Comparison of ENCODE assay signal across 28 cellular contexts in the genomic region with DNA sequence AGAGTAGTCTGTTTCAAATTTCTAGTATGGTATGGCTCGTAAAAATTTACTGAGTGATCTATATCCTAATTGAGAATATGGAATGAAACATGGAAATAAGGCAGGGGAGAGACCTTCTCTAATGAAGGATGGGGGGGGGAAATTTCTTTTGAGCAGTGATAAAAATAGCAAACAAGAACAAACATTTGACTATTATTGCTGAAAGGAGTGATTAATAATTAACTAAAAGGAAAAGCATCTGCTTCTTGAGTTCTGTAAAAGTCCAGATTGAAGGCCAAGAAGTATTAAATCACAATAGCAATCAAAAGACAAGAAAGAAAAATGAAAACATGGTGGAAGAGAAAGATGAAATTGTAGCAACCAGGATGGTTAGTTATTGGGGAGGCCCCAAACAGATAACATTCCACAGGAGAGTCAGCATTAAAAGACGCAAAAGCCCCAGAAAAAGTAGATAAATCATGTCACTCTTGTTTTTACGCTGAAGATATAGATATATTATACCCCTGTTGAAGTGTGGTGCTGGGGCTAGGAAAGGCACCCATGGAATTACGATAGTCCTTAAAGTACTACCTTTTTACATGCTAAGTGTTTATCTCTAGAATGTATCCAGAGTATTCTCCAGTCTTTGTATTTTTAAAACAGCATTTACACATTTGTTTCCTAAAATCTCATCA. TPM values are rescaled to one million over a fixed set of nuclear protein-coding genes. Genes with fewer than 3 reads are reported as not detected.
DNase-seq lines count a peak whose midpoint lies in the region; ATAC-seq, FAIRE-seq and TF ChIP-seq lines count a peak whose summit lies in the region.
"Had no signal": no experiment of that assay in that cellular context is flagged by ENCODE, and none has a peak within 500 bp of the region (broad histone marks: within the 10 kb centered on the region; RNA-seq: fewer than 3 reads in every experiment).

No MANE protein-coding gene starts in this region.

- DNase-seq in SK-N-SH, result no peak
- DNase-seq in astrocyte (ENCODE audit: low read depth), result no peak
- peak; percentile 32 for DNase-seq in kidney tubule cell (ENCODE audit: low spot score)
- DNase-seq in type B pancreatic cell (ENCODE audit: extremely low spot score, unreplicated experiment), result no peak
- no peak for DNase-seq in KBM-7
- no peak for DNase-seq in NCI-H2081 treated with DMSO at 0.1 percent for 48 hours (lab: John Stamatoyannopoulos, UW)
- DNase-seq: 8988T; activated CD4-positive, alpha-beta T cell treated with anti-CD3 and anti-CD28 coated beads for 1 hour; activated CD8-positive, alpha-beta T cell treated with anti-CD3 and anti-CD28 coated beads, Interleukin-2, amount 10 ng/mL, durations not matched to agents 7 days and 5 days; activated T-cell treated with anti-CD3 and anti-CD28 coated beads, Interleukin-2, amount 50 U/mL, for 1 hour; adrenal gland; heart right ventricle; MV-4-11; NCI-H187 treated with DMSO at 0.1 percent for 48 hours; NCI-H345; nucleus accumbens; stimulated activated CD4-positive, alpha-beta T cell treated with anti-CD3 and anti-CD28 coated beads, Interleukin-12 subunit alpha, Interleukin-12 subunit beta, amount 100 ng/mL, for 4 hours; stomach; transverse colon had no signal

- H3K9ac ChIP-seq in SK-N-SH (no peak overlapping the region), astrocyte (ENCODE audit: low read length) (no peak overlapping the region)
- H3K9ac ChIP-seq: KMS-11 had no signal

- H3K4me1 Mint-ChIP-seq in astrocyte (ENCODE audit: low read depth, unreplicated experiment) (peaks cover 2% of the 10 kb centered on the region), type B pancreatic cell (ENCODE audit: unreplicated experiment) (peaks cover 14% of the 10 kb centered on the region)
- H3K4me1 Mint-ChIP-seq: B cell had no signal

- H4K20me1 ChIP-seq in SK-N-SH (ENCODE audit: insufficient read depth), result no peaks in the 10 kb centered on the region
- no peaks in the 10 kb centered on the region for H4K20me1 ChIP-seq in astrocyte (ENCODE audit: insufficient read depth, low read length)

- H3K4me1 ChIP-seq in SK-N-SH (ENCODE audit: control insufficient read depth in 1 of 2, insufficient read depth in 2 of 2, low read depth in 1 of 2, low read length in 1 of 2) (no peaks in the 10 kb centered on the region; a peak in 1 of 4 replicates), astrocyte (ENCODE audit: insufficient read depth, low read length) (no peaks in the 10 kb centered on the region)
- H3K4me1 ChIP-seq: heart right ventricle had no signal

- no peak overlapping the region for H3K4me3 Mint-ChIP-seq in astrocyte (ENCODE audit: unreplicated experiment)
- H3K4me3 Mint-ChIP-seq in type B pancreatic cell, result peak overlapping the region; percentile 14
- H3K4me3 Mint-ChIP-seq: activated CD8-positive, alpha-beta T cell treated with anti-CD3 and anti-CD28 coated beads, Interleukin-2, amount 10 ng/mL, durations not matched to agents 7 days and 5 days; B cell; dendritic cell treated with granulocyte-macrophage colony-stimulating factor and Interleukin-4, amounts not matched to agents 40 ng/mL and 50 ng/mL, for 4 days had no signal

- CTCF ChIA-PET in SK-N-SH (lab: Yijun Ruan, JAX), result interaction anchor here (1.2 kb wide), 1 partner anchor 17 kb away, joined by 3 read pairs; no protein-coding TSS in a partner anchor

- ATAC-seq in SK-N-SH treated with all-trans-retinoic acid at 6 μM for 48 hours (peak; percentile 47), HG03097 (IDR thresholded peaks at IDR 0.05; ENCODE audit: low FRiP score, unreplicated experiment) (no peak)
- ATAC-seq: activated CD8-positive, alpha-beta T cell treated with anti-CD3 and anti-CD28 coated beads, Interleukin-2, amount 10 ng/mL, durations not matched to agents 7 days and 5 days; heart right ventricle; Right ventricle myocardium inferior had no signal

- no peak for TF ChIP-seq EP300 in SK-N-SH (IDR thresholded peaks at IDR 0.05; ENCODE audit: borderline replicate concordance in 1 of 2, low read depth in 1 of 2, low read length in 1 of 2)

- H3K9me3 ChIP-seq in SK-N-SH, result no peaks in the 10 kb centered on the region
- no peaks in the 10 kb centered on the region for H3K9me3 ChIP-seq in astrocyte (ENCODE audit: insufficient read depth, low read depth, low read length)
- H3K9me3 ChIP-seq: stomach, transverse colon had no signal

- FAIRE-seq in astrocyte (lab: Jason Lieb, UNC), result no peak
- FAIRE-seq: endothelial cell of umbilical vein had no signal

- H3K36me3 ChIP-seq in SK-N-SH (replicated peaks in 1 of 2; ENCODE audit: control insufficient read depth in 1 of 2, insufficient read depth in 2 of 2, low read length in 1 of 2) (no peaks in the 10 kb centered on the region), astrocyte (ENCODE audit: insufficient read depth, low read length) (no peaks in the 10 kb centered on the region)
- H3K36me3 ChIP-seq: adrenal gland, cardiac muscle cell, heart right ventricle, stomach, transverse colon had no signal

- H3K4me2 ChIP-seq in SK-N-SH (no peak overlapping the region), astrocyte (ENCODE audit: low read length) (no peak overlapping the region)
- H3K4me2 ChIP-seq: KMS-11 had no signal

- no peaks in the 10 kb centered on the region; the same call in 1 of the 2 replicates for H3K9me2 ChIP-seq in SK-N-SH

- peaks cover 2% of the 10 kb centered on the region; the same call in 1 of the 2 replicates for H3K79me2 ChIP-seq in SK-N-SH (ENCODE audit: insufficient read depth)
- H3K79me2 ChIP-seq in astrocyte (ENCODE audit: insufficient read depth, low read length), result peaks cover 7% of the 10 kb centered on the region

- TF ChIP-seq RAD21 in SK-N-SH (IDR thresholded peaks at IDR 0.05; ENCODE audit: low read length), result no peak

- no peak overlapping the region; a peak in 1 of 4 replicates for H3K27ac ChIP-seq in SK-N-SH (ENCODE audit: low read depth in 2 of 2, low read length in 1 of 2)
- no peak overlapping the region for H3K27ac ChIP-seq in astrocyte (ENCODE audit: low read depth, low read length)
- H3K27ac ChIP-seq: cardiac muscle cell, heart right ventricle, KMS-11, transverse colon had no signal

- no peak for TF ChIP-seq CTCF in SK-N-SH (IDR thresholded peaks at IDR 0.05)
- no peak for TF ChIP-seq CTCF in astrocyte (IDR thresholded peaks at IDR 0.05; ENCODE audit: insufficient read depth, low read depth, low read length)
- no peak for TF ChIP-seq CTCF in type B pancreatic cell (conservative IDR thresholded peaks at IDR 0.05)

- 91% methylated on average over 4 of the region's 4 CpGs for WGBS in SK-N-SH (ENCODE audit: low lambda C conversion rate)

- in situ Hi-C loops in KBM-7 (cut with MboI; ENCODE audit: low pct_unique_long_range_greater_than_20kb, low sequenced_read_pairs), result no loop called here

- H3K36me3 Mint-ChIP-seq in astrocyte (ENCODE audit: low read depth, unreplicated experiment), result peaks cover 3% of the 10 kb centered on the region
- peaks cover 21% of the 10 kb centered on the region for H3K36me3 Mint-ChIP-seq in type B pancreatic cell

- H3K27me3 ChIP-seq in SK-N-SH (ENCODE audit: insufficient read depth) (no peaks in the 10 kb centered on the region), astrocyte (ENCODE audit: insufficient read depth, low read length) (no peaks in the 10 kb centered on the region)
- H3K27me3 ChIP-seq: adrenal gland, cardiac muscle cell, heart right ventricle, stomach, transverse colon had no signal

- no peak overlapping the region for H2AFZ ChIP-seq in SK-N-SH (ENCODE audit: low read depth)
- no peak overlapping the region for H2AFZ ChIP-seq in astrocyte (ENCODE audit: low read depth, low read length)

- H3K9me3 Mint-ChIP-seq in astrocyte (ENCODE audit: unreplicated experiment) (no peaks in the 10 kb centered on the region), type B pancreatic cell (peaks cover 9% of the 10 kb centered on the region)
- H3K9me3 Mint-ChIP-seq: dendritic cell treated with granulocyte-macrophage colony-stimulating factor and Interleukin-4, amounts not matched to agents 40 ng/mL and 50 ng/mL, for 4 days had no signal

- H3K27me3 Mint-ChIP-seq in astrocyte (ENCODE audit: low read depth, unreplicated experiment) (no peaks in the 10 kb centered on the region), type B pancreatic cell (no peaks in the 10 kb centered on the region)
- H3K27me3 Mint-ChIP-seq: B cell; dendritic cell treated with granulocyte-macrophage colony-stimulating factor and Interleukin-4, amounts not matched to agents 40 ng/mL and 50 ng/mL, for 4 days had no signal

- H3K27ac Mint-ChIP-seq in astrocyte (ENCODE audit: unreplicated experiment), result peak overlapping the region; percentile 35
- peak overlapping the region; percentile 62 for H3K27ac Mint-ChIP-seq in type B pancreatic cell
- H3K27ac Mint-ChIP-seq: activated CD8-positive, alpha-beta T cell treated with anti-CD3 and anti-CD28 coated beads, Interleukin-2, amount 10 ng/mL, durations not matched to agents 7 days and 5 days; B cell; dendritic cell treated with granulocyte-macrophage colony-stimulating factor and Interleukin-4, amounts not matched to agents 40 ng/mL and 50 ng/mL, for 4 days had no signal

- POLR2A ChIA-PET in SK-N-SH (lab: Yijun Ruan, JAX), result no interaction called here

- no peaks in the 10 kb centered on the region for H3F3A ChIP-seq in SK-N-SH (replicated peaks; ENCODE audit: insufficient read depth)

- H3K4me3 ChIP-seq in SK-N-SH (ENCODE audit: low read depth in 2 of 2, low read length in 1 of 2) (no peak overlapping the region), astrocyte (ENCODE audit: insufficient read depth, low read depth, low read length) (no peak overlapping the region)
- H3K4me3 ChIP-seq: cardiac muscle cell, heart right ventricle, lung, stomach, transverse colon had no signal

TF ChIP-seq in SK-N-SH, 30 proteins besides CTCF, POLR2A, EP300 and RAD21:
- no peak for TF ChIP-seq TCF12 (IDR thresholded peaks at IDR 0.05)

RNA-seq across cellular contexts. Expression of gene DISP1, which starts 28.7 kb away (rescaled TPM):
- 4.4 and 5.9 TPM in 2 replicates for polyA plus RNA-seq in SK-N-SH (2012; rRNA removed)
- polyA plus RNA-seq in SK-N-SH (2012; cell fraction: cytosol; rRNA removed), result 3.3 and 4.1 TPM in 2 replicates
- polyA plus RNA-seq in SK-N-SH (2012; cell fraction: nucleus; rRNA removed), result 6.4 and 11.0 TPM in 2 replicates
- 4.1 and 4.8 TPM in 2 replicates for total RNA-seq in astrocyte
- total RNA-seq in type B pancreatic cell (ENCODE audit: low replicate concordance), result 4.9 and 15.8 TPM in 2 replicates
